13 cellular contexts compared by ENCODE assay signal in genomic region chr3:120497318-120497717, GRCh38. TPM values are rescaled to one million over a fixed set of nuclear protein-coding genes. Genes with fewer than 3 reads are reported as not detected.
DNase-seq lines count a peak whose midpoint lies in the region; ATAC-seq and TF ChIP-seq lines count a peak whose summit lies in the region.
"Had no signal": no experiment of that assay in that cellular context is flagged by ENCODE, and none has a peak within 500 bp of the region (broad histone marks: within the 10 kb centered on the region; RNA-seq: fewer than 3 reads in every experiment).

No MANE protein-coding gene starts in this region.

- no peaks in the 10 kb centered on the region for H3K36me3 Mint-ChIP-seq in brain
- H3K36me3 Mint-ChIP-seq: stimulated activated naive B cell treated with anti-CD40 and anti-IgM and Interleukin-4, amounts not matched to agents 10 μg/mL and 1 μg/mL and 100 μg/mL, for 72 hours had no signal

- H3K4me3 ChIP-seq in HEK293 (ENCODE audit: low read depth, low read length) (no peak overlapping the region), stomach smooth muscle (ENCODE audit: low read length in 2 of 2) (peak overlapping the region in 1 of 2 donors; percentile 33)
- H3K4me3 ChIP-seq: PC-9, right lobe of liver had no signal

- H3K27ac Mint-ChIP-seq in brain = peak overlapping the region in 4 of 5 experiments; percentile 84 to 92 (median 89)
- H3K27ac Mint-ChIP-seq: activated CD4-positive, alpha-beta T cell treated with anti-CD3 and anti-CD28 coated beads, Interleukin-2, amount 10 ng/mL, durations not matched to agents 24 days and 14 days; stimulated activated naive B cell treated with anti-CD40 and anti-IgM and Interleukin-4, amounts not matched to agents 10 μg/mL and 1 μg/mL and 100 μg/mL, for 72 hours had no signal

- H3K4me1 ChIP-seq in HEK293 (ENCODE audit: control insufficient read depth, insufficient read depth, low read length) (no peaks in the 10 kb centered on the region; the same call in 1 of the 2 replicates), stomach smooth muscle (ENCODE audit: control insufficient read depth, insufficient read depth, low read length) (peaks cover 3% of the 10 kb centered on the region)
- H3K4me1 ChIP-seq: right lobe of liver had no signal

- peak overlapping the region in 1 of 2 donors; percentile 2 for H3K9ac ChIP-seq in stomach smooth muscle (ENCODE audit: low read length in 2 of 2)

- H3K27ac ChIP-seq in HEK293 (ENCODE audit: extremely low read depth, low read depth, low read length) = no peak overlapping the region
- peak overlapping the region; percentile 61 for H3K27ac ChIP-seq in stomach smooth muscle (ENCODE audit: low read length)
- H3K27ac ChIP-seq: right lobe of liver had no signal

- peak overlapping the region in 4 of 5 experiments; percentile 15 to 77 (median 45) for H3K4me3 Mint-ChIP-seq in brain
- H3K4me3 Mint-ChIP-seq: activated CD4-positive, alpha-beta T cell treated with anti-CD3 and anti-CD28 coated beads, Interleukin-2, amount 10 ng/mL, durations not matched to agents 24 days and 14 days; stimulated activated naive B cell treated with anti-CD40 and anti-IgM and Interleukin-4, amounts not matched to agents 10 μg/mL and 1 μg/mL and 100 μg/mL, for 72 hours had no signal

- CTCF ChIA-PET in HEK293 (lab: Yijun Ruan, JAX) = no interaction called here

- peak; percentile 45 for DNase-seq in hepatic stellate cell (ENCODE audit: low spot score)
- DNase-seq in RKO (ENCODE audit: low spot score) = no peak
- no peak for DNase-seq in activated T-cell treated with anti-CD3 and anti-CD28 coated beads, Interleukin-2, amount 50 U/mL, for 48 hours
- DNase-seq: activated CD4-positive, alpha-beta T cell treated with anti-CD3 and anti-CD28 coated beads, Interleukin-2, amount 10 ng/mL, durations not matched to agents 24 days and 14 days; MV-4-11; PC-9; right lobe of liver; stimulated activated naive B cell treated with anti-CD40 and anti-IgM and Interleukin-4, amounts not matched to agents 10 μg/mL and 1 μg/mL and 100 μg/mL, for 72 hours had no signal

- no peak for ATAC-seq in GM21825 (IDR thresholded peaks at IDR 0.05; ENCODE audit: unreplicated experiment)
- no peak for ATAC-seq in GM21367 (IDR thresholded peaks at IDR 0.05; ENCODE audit: unreplicated experiment)
- ATAC-seq: stimulated activated naive B cell treated with anti-CD40 and anti-IgM and Interleukin-4, amounts not matched to agents 10 μg/mL and 1 μg/mL and 100 μg/mL, for 72 hours had no signal

- peaks cover 36% of the 10 kb centered on the region for H3K4me1 Mint-ChIP-seq in brain
- H3K4me1 Mint-ChIP-seq: activated CD4-positive, alpha-beta T cell treated with anti-CD3 and anti-CD28 coated beads, Interleukin-2, amount 10 ng/mL, durations not matched to agents 24 days and 14 days; stimulated activated naive B cell treated with anti-CD40 and anti-IgM and Interleukin-4, amounts not matched to agents 10 μg/mL and 1 μg/mL and 100 μg/mL, for 72 hours had no signal

- no peaks in the 10 kb centered on the region for H3K36me3 ChIP-seq in HEK293 (ENCODE audit: control insufficient read depth in 2 of 2, insufficient read depth in 1 of 2, low read length in 2 of 2)
- H3K36me3 ChIP-seq in stomach smooth muscle (ENCODE audit: control insufficient read depth in 2 of 2, insufficient read depth in 2 of 2, low read length in 2 of 2) = no peaks in the 10 kb centered on the region
- H3K36me3 ChIP-seq: right lobe of liver had no signal

- POLR2A ChIA-PET in HEK293 (lab: Yijun Ruan, JAX) = no interaction called here

- H3K9me3 ChIP-seq in HEK293 (ENCODE audit: control insufficient read depth, insufficient read depth, low read depth, low read length) (no peaks in the 10 kb centered on the region), stomach smooth muscle (ENCODE audit: control insufficient read depth in 2 of 2, low read length in 2 of 2) (peaks cover 6 to 9% of the 10 kb centered on the region in 2 donors)
- H3K9me3 ChIP-seq: right lobe of liver had no signal

- H3K27me3 Mint-ChIP-seq in brain = no peaks in the 10 kb centered on the region

- TF ChIP-seq CTCF in HEK293 (tag by site-specific recombination; IDR thresholded peaks at IDR 0.05) (no peak), brain (conservative IDR thresholded peaks at IDR 0.05) (no peak)

- H3K27me3 ChIP-seq in stomach smooth muscle (ENCODE audit: control insufficient read depth in 1 of 2, insufficient read depth in 2 of 2, low read length in 2 of 2) = no peaks in the 10 kb centered on the region
- H3K27me3 ChIP-seq: right lobe of liver had no signal

- peaks cover 0 to 19% (median 4%) of the 10 kb centered on the region in 5 experiments for H3K9me3 Mint-ChIP-seq in brain

TF ChIP-seq in HEK293, 187 proteins besides CTCF, POLR2A, EP300 and RAD21 (continues in another document):
- TF ChIP-seq ZNF426 (tag by site-specific recombination; IDR thresholded peaks at IDR 0.05) (no peak), ZNF837 (tag by site-specific recombination; IDR thresholded peaks at IDR 0.05) (no peak), ZNF600 (tag by site-specific recombination; IDR thresholded peaks at IDR 0.05) (0 out of 2 replicates have a peak, but pooled peaks have one; percentile 26), PRDM1 (tag by site-specific recombination; IDR thresholded peaks at IDR 0.05) (0 out of 2 replicates have a peak, but pooled peaks have one; percentile 25), ZNF366 (tag by site-specific recombination; conservative IDR thresholded peaks at IDR 0.05) (peak; percentile 37; the same call in 1 of the 2 replicates), SP2 (tag by site-specific recombination; IDR thresholded peaks at IDR 0.05) (no peak), ZNF660 (tag by site-specific recombination; IDR thresholded peaks at IDR 0.05) (peak; percentile 27; the same call in 1 of the 2 replicates), ZBTB48 (tag by site-specific recombination; IDR thresholded peaks at IDR 0.05) (no peak), ZNF707 (tag by site-specific recombination; IDR thresholded peaks at IDR 0.05) (no peak), ZNF214 (tag by site-specific recombination; IDR thresholded peaks at IDR 0.05; ENCODE audit: borderline replicate concordance) (no peak), FEZF1 (tag by site-specific recombination; IDR thresholded peaks at IDR 0.05) (peak; percentile 30; the same call in 1 of the 2 replicates), ZEB2 (tag by site-specific recombination; IDR thresholded peaks at IDR 0.05) (0 out of 2 replicates have a peak, but pooled peaks have one; percentile 30), ZNF184 (tag by site-specific recombination; IDR thresholded peaks at IDR 0.05) (0 out of 2 replicates have a peak, but pooled peaks have one; percentile 49), ZBTB21 (tag by site-specific recombination; IDR thresholded peaks at IDR 0.05) (no peak)
- TF ChIP-seq, protein P1, sequence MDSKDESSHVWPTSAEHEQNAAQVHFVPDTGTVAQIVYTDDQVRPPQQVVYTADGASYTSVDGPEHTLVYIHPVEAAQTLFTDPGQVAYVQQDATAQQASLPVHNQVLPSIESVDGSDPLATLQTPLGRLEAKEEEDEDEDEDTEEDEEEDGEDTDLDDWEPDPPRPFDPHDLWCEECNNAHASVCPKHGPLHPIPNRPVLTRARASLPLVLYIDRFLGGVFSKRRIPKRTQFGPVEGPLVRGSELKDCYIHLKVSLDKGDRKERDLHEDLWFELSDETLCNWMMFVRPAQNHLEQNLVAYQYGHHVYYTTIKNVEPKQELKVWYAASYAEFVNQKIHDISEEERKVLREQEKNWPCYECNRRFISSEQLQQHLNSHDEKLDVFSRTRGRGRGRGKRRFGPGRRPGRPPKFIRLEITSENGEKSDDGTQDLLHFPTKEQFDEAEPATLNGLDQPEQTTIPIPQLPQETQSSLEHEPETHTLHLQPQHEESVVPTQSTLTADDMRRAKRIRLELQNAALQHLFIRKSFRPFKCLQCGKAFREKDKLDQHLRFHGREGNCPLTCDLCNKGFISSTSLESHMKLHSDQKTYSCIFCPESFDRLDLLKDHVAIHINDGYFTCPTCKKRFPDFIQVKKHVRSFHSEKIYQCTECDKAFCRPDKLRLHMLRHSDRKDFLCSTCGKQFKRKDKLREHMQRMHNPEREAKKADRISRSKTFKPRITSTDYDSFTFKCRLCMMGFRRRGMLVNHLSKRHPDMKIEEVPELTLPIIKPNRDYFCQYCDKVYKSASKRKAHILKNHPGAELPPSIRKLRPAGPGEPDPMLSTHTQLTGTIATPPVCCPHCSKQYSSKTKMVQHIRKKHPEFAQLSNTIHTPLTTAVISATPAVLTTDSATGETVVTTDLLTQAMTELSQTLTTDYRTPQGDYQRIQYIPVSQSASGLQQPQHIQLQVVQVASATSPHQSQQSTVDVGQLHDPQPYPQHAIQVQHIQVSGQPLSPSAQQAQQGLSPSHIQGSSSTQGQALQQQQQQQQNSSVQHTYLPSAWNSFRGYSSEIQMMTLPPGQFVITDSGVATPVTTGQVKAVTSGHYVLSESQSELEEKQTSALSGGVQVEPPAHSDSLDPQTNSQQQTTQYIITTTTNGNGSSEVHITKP (tag by site-specific recombination; IDR thresholded peaks at IDR 0.05) = peak; percentile 42; the same call in 1 of the 2 replicates
- TF ChIP-seq, protein P2, sequence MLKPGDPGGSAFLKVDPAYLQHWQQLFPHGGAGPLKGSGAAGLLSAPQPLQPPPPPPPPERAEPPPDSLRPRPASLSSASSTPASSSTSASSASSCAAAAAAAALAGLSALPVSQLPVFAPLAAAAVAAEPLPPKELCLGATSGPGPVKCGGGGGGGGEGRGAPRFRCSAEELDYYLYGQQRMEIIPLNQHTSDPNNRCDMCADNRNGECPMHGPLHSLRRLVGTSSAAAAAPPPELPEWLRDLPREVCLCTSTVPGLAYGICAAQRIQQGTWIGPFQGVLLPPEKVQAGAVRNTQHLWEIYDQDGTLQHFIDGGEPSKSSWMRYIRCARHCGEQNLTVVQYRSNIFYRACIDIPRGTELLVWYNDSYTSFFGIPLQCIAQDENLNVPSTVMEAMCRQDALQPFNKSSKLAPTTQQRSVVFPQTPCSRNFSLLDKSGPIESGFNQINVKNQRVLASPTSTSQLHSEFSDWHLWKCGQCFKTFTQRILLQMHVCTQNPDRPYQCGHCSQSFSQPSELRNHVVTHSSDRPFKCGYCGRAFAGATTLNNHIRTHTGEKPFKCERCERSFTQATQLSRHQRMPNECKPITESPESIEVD (tag by site-specific recombination; IDR thresholded peaks at IDR 0.05) = peak; percentile 85
- TF ChIP-seq, protein P3, sequence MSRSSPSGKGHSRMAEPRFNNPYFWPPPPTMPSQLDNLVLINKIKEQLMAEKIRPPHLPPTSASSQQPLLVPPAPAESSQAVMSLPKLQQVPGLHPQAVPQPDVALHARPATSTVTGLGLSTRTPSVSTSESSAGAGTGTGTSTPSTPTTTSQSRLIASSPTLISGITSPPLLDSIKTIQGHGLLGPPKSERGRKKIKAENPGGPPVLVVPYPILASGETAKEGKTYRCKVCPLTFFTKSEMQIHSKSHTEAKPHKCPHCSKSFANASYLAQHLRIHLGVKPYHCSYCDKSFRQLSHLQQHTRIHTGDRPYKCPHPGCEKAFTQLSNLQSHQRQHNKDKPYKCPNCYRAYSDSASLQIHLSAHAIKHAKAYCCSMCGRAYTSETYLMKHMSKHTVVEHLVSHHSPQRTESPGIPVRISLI (tag by site-specific recombination; IDR thresholded peaks at IDR 0.05) = 0 out of 2 replicates have a peak, but pooled peaks have one; percentile 36

RNA-seq across cellular contexts. Expression of gene FSTL1, which starts 46.5 kb away (rescaled TPM):
- 22.5 TPM for polyA plus RNA-seq in brain (ENCODE audit: insufficient read depth, low read depth, low replicate concordance)
